In genomic region chr1:84299536-84300260, GRCh38 we compare ENCODE assay signal across 8 cellular contexts. TPM values are rescaled to one million over a fixed set of nuclear protein-coding genes. Genes with fewer than 3 reads are reported as not detected.
A peak's percentile ranks its signal among the peaks of the same experiment; 100 is the strongest.
DNase-seq lines count a peak whose midpoint lies in the region; ATAC-seq and TF ChIP-seq lines count a peak whose summit lies in the region.

No MANE protein-coding gene starts in this region.

- H3K4me1 ChIP-seq in aorta (ENCODE audit: control insufficient read depth in 1 of 2, insufficient read depth in 2 of 2, low read length in 2 of 2) = peaks cover 0 to 4% of the 10 kb centered on the region in 2 donors

- peak overlapping the region; percentile 48 to 73 for H3K27ac ChIP-seq in aorta (ENCODE audit: low read depth in 1 of 2, low read length in 2 of 2)

- no peaks in the 10 kb centered on the region for H3K27me3 ChIP-seq in aorta (ENCODE audit: control insufficient read depth in 1 of 2, insufficient read depth in 2 of 2, low read length in 1 of 2)

- peaks cover 22% of the 10 kb centered on the region for H3K4me1 Mint-ChIP-seq in memory B cell

- ATAC-seq in memory B cell (ENCODE audit: low read depth) (no peak), aorta (ENCODE audit: low FRiP score) (no peak), GM18519 (IDR thresholded peaks at IDR 0.05; ENCODE audit: low FRiP score, unreplicated experiment) (no peak)

- peak overlapping the region; percentile 94 for H3K4me3 Mint-ChIP-seq in memory B cell

- intact Hi-C loops in aorta (cut with DNase I) = loop anchor here in 1 of 2 donors (5.0 kb wide), 1 partner anchor 47 kb away; no protein-coding TSS in a partner anchor

- H3K27me3 Mint-ChIP-seq in memory B cell = peaks cover 3% of the 10 kb centered on the region

- in situ Hi-C loops in astrocyte of the spinal cord (cut with HindIII; ENCODE audit: low sequenced_read_pairs) = no loop called here

- H3K36me3 ChIP-seq in aorta (ENCODE audit: control insufficient read depth in 1 of 2, insufficient read depth in 2 of 2, low read length in 1 of 2) = no peaks in the 10 kb centered on the region

- TF ChIP-seq CTCF in HFF-Myc (IDR thresholded peaks at IDR 0.05; ENCODE audit: low read depth, low read length, missing control alignments) = no peak
- no peak for TF ChIP-seq CTCF in astrocyte of the spinal cord (IDR thresholded peaks at IDR 0.05; ENCODE audit: low read depth, low read length)

- H3K36me3 Mint-ChIP-seq in memory B cell = no peaks in the 10 kb centered on the region

- H3K27ac Mint-ChIP-seq in memory B cell = peak overlapping the region; percentile 17

- no peaks in the 10 kb centered on the region for H3K9me3 Mint-ChIP-seq in memory B cell

- no peaks in the 10 kb centered on the region for H3K9me3 ChIP-seq in aorta (ENCODE audit: control insufficient read depth, low read length)

- H3K4me3 ChIP-seq in HFF-Myc (replicated peaks; ENCODE audit: low read depth, low read length) = peak overlapping the region; percentile 65
- no peak overlapping the region for H3K4me3 ChIP-seq in astrocyte of the spinal cord (ENCODE audit: low read depth, low read length)
- H3K4me3 ChIP-seq in aorta (ENCODE audit: low read length in 2 of 2) = no peak overlapping the region

- DNase-seq in AG08395 (ENCODE audit: low spot score) (peak; percentile 8), HFF-Myc (ENCODE audit: extremely low read depth, low read depth) (no peak), astrocyte of the spinal cord (ENCODE audit: low read depth, low spot score) (peak; percentile 22), memory B cell (ENCODE audit: low spot score in 2 of 2) (no peak), aorta (no peak), NCI-H1930 (lab: John Stamatoyannopoulos, UW) (no peak), NCI-H187 (lab: John Stamatoyannopoulos, UW) (no peak)

- WGBS in aorta, 2 donors = 4 to 10% methylated on average over 4 of the region's 4 CpGs

RNA-seq across cellular contexts. Expression of gene SAMD13, which starts 1.8 kb away (rescaled TPM):
- 1 to 10 TPM in 1 of 2 donors, under 1 TPM in 1; 0.45 to 1.7 TPM for total RNA-seq in aorta
- 1 to 10 TPM in 1 of 2 donors, under 1 TPM in 1; 0.97 to 3.1 TPM for polyA plus RNA-seq in aorta

Comparison
In these comparisons a context has a peak if more than half of its experiments do, and no peak if none do; other contexts are left out.
1. DNase-seq: peak in AG08395 (single experiment) and astrocyte of the spinal cord (single experiment); none in HFF-Myc (single experiment), memory B cell (0 of 2), aorta (0 of 2), NCI-H1930 (0 of 2) and NCI-H187 (0 of 2).